Comparison of ENCODE assay signal across 1 cellular context in the genomic region with DNA sequence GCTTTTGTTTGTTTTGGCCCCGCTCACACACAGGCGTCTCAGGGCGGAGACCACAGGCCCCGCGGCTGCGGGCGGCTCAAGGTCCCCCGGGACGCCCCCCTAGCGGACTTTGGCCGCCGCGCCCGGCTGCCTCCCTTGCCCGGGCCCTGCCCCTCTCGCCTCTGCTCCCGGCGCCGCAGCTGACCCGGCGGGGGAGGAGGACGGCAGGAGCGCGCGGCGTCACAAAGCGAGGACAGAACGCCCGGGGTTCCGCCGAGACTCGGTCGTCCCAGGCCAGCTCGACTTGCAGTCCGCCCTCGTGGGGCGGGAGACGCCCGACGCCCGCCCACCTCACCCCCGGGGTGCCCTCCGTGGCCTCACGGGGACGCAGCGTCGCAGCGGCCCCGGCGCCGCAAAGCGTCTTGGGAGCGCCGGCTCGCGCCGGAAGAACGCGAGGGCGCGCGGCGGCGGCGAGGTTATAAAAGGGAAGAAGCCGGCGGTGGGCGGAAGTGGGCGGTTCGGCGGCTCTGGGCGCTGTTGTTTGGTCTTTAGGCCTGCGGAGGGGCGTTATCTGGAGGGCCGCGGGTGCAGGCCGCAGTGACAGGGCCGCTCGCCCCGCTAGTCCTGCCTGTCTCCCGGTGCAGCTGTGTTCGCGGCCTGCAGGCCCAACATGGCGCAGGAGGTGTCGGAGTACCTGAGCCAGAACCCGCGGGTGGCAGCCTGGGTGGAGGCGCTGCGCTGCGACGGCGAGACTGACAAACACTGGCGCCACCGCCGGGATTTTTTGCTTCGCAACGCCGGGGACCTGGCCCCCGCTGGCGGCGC.
TF ChIP-seq lines count a peak whose summit lies in the region.

TSS of gene CDKN2AIP (plus strand) at position 488 of the 804 bp plus-strand sequence. CDS start at position 650, 162 bp downstream.

TF ChIP-seq in K562, 482 proteins besides CTCF, POLR2A, EP300 and RAD21 (continued from another document and continues in another):
- TF ChIP-seq, protein P1, sequence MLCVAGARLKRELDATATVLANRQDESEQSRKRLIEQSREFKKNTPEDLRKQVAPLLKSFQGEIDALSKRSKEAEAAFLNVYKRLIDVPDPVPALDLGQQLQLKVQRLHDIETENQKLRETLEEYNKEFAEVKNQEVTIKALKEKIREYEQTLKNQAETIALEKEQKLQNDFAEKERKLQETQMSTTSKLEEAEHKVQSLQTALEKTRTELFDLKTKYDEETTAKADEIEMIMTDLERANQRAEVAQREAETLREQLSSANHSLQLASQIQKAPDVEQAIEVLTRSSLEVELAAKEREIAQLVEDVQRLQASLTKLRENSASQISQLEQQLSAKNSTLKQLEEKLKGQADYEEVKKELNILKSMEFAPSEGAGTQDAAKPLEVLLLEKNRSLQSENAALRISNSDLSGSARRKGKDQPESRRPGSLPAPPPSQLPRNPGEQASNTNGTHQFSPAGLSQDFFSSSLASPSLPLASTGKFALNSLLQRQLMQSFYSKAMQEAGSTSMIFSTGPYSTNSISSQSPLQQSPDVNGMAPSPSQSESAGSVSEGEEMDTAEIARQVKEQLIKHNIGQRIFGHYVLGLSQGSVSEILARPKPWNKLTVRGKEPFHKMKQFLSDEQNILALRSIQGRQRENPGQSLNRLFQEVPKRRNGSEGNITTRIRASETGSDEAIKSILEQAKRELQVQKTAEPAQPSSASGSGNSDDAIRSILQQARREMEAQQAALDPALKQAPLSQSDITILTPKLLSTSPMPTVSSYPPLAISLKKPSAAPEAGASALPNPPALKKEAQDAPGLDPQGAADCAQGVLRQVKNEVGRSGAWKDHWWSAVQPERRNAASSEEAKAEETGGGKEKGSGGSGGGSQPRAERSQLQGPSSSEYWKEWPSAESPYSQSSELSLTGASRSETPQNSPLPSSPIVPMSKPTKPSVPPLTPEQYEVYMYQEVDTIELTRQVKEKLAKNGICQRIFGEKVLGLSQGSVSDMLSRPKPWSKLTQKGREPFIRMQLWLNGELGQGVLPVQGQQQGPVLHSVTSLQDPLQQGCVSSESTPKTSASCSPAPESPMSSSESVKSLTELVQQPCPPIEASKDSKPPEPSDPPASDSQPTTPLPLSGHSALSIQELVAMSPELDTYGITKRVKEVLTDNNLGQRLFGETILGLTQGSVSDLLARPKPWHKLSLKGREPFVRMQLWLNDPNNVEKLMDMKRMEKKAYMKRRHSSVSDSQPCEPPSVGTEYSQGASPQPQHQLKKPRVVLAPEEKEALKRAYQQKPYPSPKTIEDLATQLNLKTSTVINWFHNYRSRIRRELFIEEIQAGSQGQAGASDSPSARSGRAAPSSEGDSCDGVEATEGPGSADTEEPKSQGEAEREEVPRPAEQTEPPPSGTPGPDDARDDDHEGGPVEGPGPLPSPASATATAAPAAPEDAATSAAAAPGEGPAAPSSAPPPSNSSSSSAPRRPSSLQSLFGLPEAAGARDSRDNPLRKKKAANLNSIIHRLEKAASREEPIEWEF (CRISPR knock-in tag; IDR thresholded peaks at IDR 0.05), result no peak
- TF ChIP-seq NCOA6 (IDR thresholded peaks at IDR 0.05), result peak; percentile 72
- TF ChIP-seq SIN3B (IDR thresholded peaks at IDR 0.05; ENCODE audit: low read depth), result peak; percentile 49
- TF ChIP-seq HNRNPLL (IDR thresholded peaks at IDR 0.05; ENCODE audit: low read depth, low read length, poor library complexity, severe bottlenecking), result peak; percentile 61
- TF ChIP-seq STAT5B (CRISPR knock-in tag; IDR thresholded peaks at IDR 0.05), result no peak
- TF ChIP-seq ZNF212 (CRISPR knock-in tag; IDR thresholded peaks at IDR 0.05), result no peak
- no peak for TF ChIP-seq ZBED1 (IDR thresholded peaks at IDR 0.05)
- TF ChIP-seq ZNF668 (CRISPR knock-in tag; IDR thresholded peaks at IDR 0.05), result no peak
- TF ChIP-seq, protein P2, sequence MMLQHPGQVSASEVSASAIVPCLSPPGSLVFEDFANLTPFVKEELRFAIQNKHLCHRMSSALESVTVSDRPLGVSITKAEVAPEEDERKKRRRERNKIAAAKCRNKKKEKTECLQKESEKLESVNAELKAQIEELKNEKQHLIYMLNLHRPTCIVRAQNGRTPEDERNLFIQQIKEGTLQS (IDR thresholded peaks at IDR 0.05), result no peak
- TF ChIP-seq, protein P2 (CRISPR knock-in tag; conservative IDR thresholded peaks at IDR 0.05), result no peak
- no peak for TF ChIP-seq TAF15 (IDR thresholded peaks at IDR 0.05; ENCODE audit: low read depth, low read length)
- no peak for TF ChIP-seq MED1 (CRISPR knock-in tag; IDR thresholded peaks at IDR 0.05; ENCODE audit: borderline replicate concordance)
- TF ChIP-seq MGA (IDR thresholded peaks at IDR 0.05), result peak; percentile 68; the same call in 1 of the 2 replicates
- no peak for TF ChIP-seq POLR3A (IDR thresholded peaks at IDR 0.05; ENCODE audit: borderline replicate concordance, extremely low read depth, insufficient read depth, insufficient read length)
- peak; percentile 78 for TF ChIP-seq ZNF143 (CRISPR knock-in tag; IDR thresholded peaks at IDR 0.05)
- no peak for TF ChIP-seq FOXJ3 (CRISPR knock-in tag; IDR thresholded peaks at IDR 0.05)
- no peak for TF ChIP-seq ZNF551 (CRISPR knock-in tag; IDR thresholded peaks at IDR 0.05)
- TF ChIP-seq EP400 (IDR thresholded peaks at IDR 0.05), result peak; percentile 83
- TF ChIP-seq SRF (CRISPR knock-in tag; IDR thresholded peaks at IDR 0.05), result peak in 1 of 2 experiments; percentile 74; a peak in 1 of 4 replicates
- TF ChIP-seq TCF3 (CRISPR knock-in tag; IDR thresholded peaks at IDR 0.05), result peak; percentile 6
- peak in 1 of 2 experiments; percentile 65; a peak in 2 of 4 replicates for TF ChIP-seq MAZ (CRISPR knock-in tag; conservative IDR thresholded peaks at IDR 0.05 in 1 of 2, IDR thresholded peaks at IDR 0.05 in 1 of 2)
- peak; percentile 76 for TF ChIP-seq TAF1 (IDR thresholded peaks at IDR 0.05; ENCODE audit: control insufficient read depth, extremely low read depth, insufficient read depth, low read length, severe bottlenecking)
- TF ChIP-seq ZNF740 (CRISPR knock-in tag; IDR thresholded peaks at IDR 0.05), result peak; percentile 41; the same call in 1 of the 2 replicates
- no peak for TF ChIP-seq ZNF740 (tag; IDR thresholded peaks at IDR 0.05)
- peak in 1 of 2 experiments; percentile 68; a peak in 1 of 4 replicates for TF ChIP-seq TEAD1 (CRISPR knock-in tag; IDR thresholded peaks at IDR 0.05)
- TF ChIP-seq NFYB (IDR thresholded peaks at IDR 0.05; ENCODE audit: extremely low read depth, insufficient read length), result no peak
- peak; percentile 53 for TF ChIP-seq HCFC1 (IDR thresholded peaks at IDR 0.05; ENCODE audit: low read depth, low read length)
- no peak for TF ChIP-seq CBX2 (IDR thresholded peaks at IDR 0.05; ENCODE audit: insufficient read depth, low read length, poor library complexity, severe bottlenecking)
- TF ChIP-seq COPS2 (conservative IDR thresholded peaks at IDR 0.05), result no peak
- TF ChIP-seq UBTF (IDR thresholded peaks at IDR 0.05; ENCODE audit: borderline replicate concordance in 1 of 2, low read depth in 2 of 2, low read length in 2 of 2), result peak; percentile 89 to 91; a peak in 2 of 4 replicates
- TF ChIP-seq ZNF644 (tag; IDR thresholded peaks at IDR 0.05; ENCODE audit: low read depth), result 0 out of 2 replicates have a peak, but pooled peaks have one; percentile 24
- TF ChIP-seq, protein P3, sequence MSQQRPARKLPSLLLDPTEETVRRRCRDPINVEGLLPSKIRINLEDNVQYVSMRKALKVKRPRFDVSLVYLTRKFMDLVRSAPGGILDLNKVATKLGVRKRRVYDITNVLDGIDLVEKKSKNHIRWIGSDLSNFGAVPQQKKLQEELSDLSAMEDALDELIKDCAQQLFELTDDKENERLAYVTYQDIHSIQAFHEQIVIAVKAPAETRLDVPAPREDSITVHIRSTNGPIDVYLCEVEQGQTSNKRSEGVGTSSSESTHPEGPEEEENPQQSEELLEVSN (IDR thresholded peaks at IDR 0.05; ENCODE audit: borderline replicate concordance in 1 of 2, extremely low read depth in 1 of 2, insufficient read depth in 1 of 2, insufficient read length in 1 of 2, low read depth in 1 of 2, low read length in 1 of 2, poor library complexity in 1 of 2, severe bottlenecking in 1 of 2), result peak; percentile 88 to 93
- TF ChIP-seq NR2F6 (CRISPR knock-in tag; IDR thresholded peaks at IDR 0.05), result no peak
